ENCODE assay signal across 7 cellular contexts in genomic region chr5:154447074-154447725, GRCh38.
DNase-seq lines count a peak whose midpoint lies in the region; ATAC-seq and TF ChIP-seq lines count a peak whose summit lies in the region.

No MANE protein-coding gene starts in this region.

- H3K4me1 ChIP-seq in HUES48 (ENCODE audit: control insufficient read depth, insufficient read depth, low read length): peaks cover 10% of the 10 kb centered on the region; the same call in 1 of the 2 replicates
- H3K4me1 ChIP-seq in iPS DF 6.9 (ENCODE audit: control insufficient read depth, insufficient read depth, low read length): no peaks in the 10 kb centered on the region

- peaks cover 19% of the 10 kb centered on the region for H3K36me3 Mint-ChIP-seq in stimulated activated memory B cell treated with anti-CD40 and anti-IgM and Interleukin-4, amounts not matched to agents 10 μg/mL and 1 μg/mL and 100 μg/mL, for 72 hours

- no peak overlapping the region for H3K9ac ChIP-seq in HUES48 (ENCODE audit: low read depth, low read length)

- no peak overlapping the region for H3K27ac Mint-ChIP-seq in stimulated activated memory B cell treated with anti-CD40 and anti-IgM and Interleukin-4, amounts not matched to agents 10 μg/mL and 1 μg/mL and 100 μg/mL, for 72 hours

- H3K4me1 Mint-ChIP-seq in stimulated activated memory B cell treated with anti-CD40 and anti-IgM and Interleukin-4, amounts not matched to agents 10 μg/mL and 1 μg/mL and 100 μg/mL, for 72 hours: peaks cover 47% of the 10 kb centered on the region

- H3K4me3 ChIP-seq in HUES48 (ENCODE audit: low read depth, low read length) (peak overlapping the region; percentile 86), WI38 (ENCODE audit: low read depth, low read length) (peak overlapping the region; percentile 76), iPS DF 6.9 (ENCODE audit: low read length) (peak overlapping the region; percentile 96; the same call in 1 of the 2 replicates)

- TF ChIP-seq CTCF in WI38 (IDR thresholded peaks at IDR 0.05; ENCODE audit: low read depth, low read length): no peak

- H3K27me3 ChIP-seq in HUES48 (ENCODE audit: control insufficient read depth, insufficient read depth, low read length) (peaks cover 6% of the 10 kb centered on the region), iPS DF 6.9 (ENCODE audit: control insufficient read depth, insufficient read depth, low read length) (no peaks in the 10 kb centered on the region; the same call in 1 of the 2 replicates)

- H3K36me3 ChIP-seq in HUES48 (ENCODE audit: control insufficient read depth, insufficient read depth, low read length) (peaks cover 16% of the 10 kb centered on the region), iPS DF 6.9 (ENCODE audit: control insufficient read depth, insufficient read depth, low read length) (no peaks in the 10 kb centered on the region; the same call in 1 of the 2 replicates)

- no CpG with 5 or more reads among the region's 10 CpGs for WGBS in iPS DF 6.9 (ENCODE audit: insufficient coverage, insufficient read length)

- no peaks in the 10 kb centered on the region for H3K27me3 Mint-ChIP-seq in stimulated activated memory B cell treated with anti-CD40 and anti-IgM and Interleukin-4, amounts not matched to agents 10 μg/mL and 1 μg/mL and 100 μg/mL, for 72 hours

- H3K27ac ChIP-seq in HUES48 (ENCODE audit: low read depth, low read length): no peak overlapping the region
- no peak overlapping the region for H3K27ac ChIP-seq in iPS DF 6.9 (ENCODE audit: low read length)

- no peaks in the 10 kb centered on the region for H3K9me3 Mint-ChIP-seq in stimulated activated memory B cell treated with anti-CD40 and anti-IgM and Interleukin-4, amounts not matched to agents 10 μg/mL and 1 μg/mL and 100 μg/mL, for 72 hours

- H3K9me3 ChIP-seq in HUES48 (ENCODE audit: control insufficient read depth, insufficient read depth, low read length): no peaks in the 10 kb centered on the region
- no peaks in the 10 kb centered on the region for H3K9me3 ChIP-seq in iPS DF 6.9 (ENCODE audit: control insufficient read depth, insufficient read depth, low read length)

- DNase-seq in iPS DF 6.9 (ENCODE audit: low read depth, low spot score) (no peak), epidermal melanocyte (ENCODE audit: insufficient read length, low spot score) (no peak)
- DNase-seq in activated effector memory CD4-positive, alpha-beta T cell treated with anti-CD3 and anti-CD28 coated beads, Interleukin-2, amount 50 U/mL, for 16 hours: no peak

- no peak for ATAC-seq in stimulated activated memory B cell treated with anti-CD40 and anti-IgM and Interleukin-4, amounts not matched to agents 10 μg/mL and 1 μg/mL and 100 μg/mL, for 72 hours
- ATAC-seq in GM19397 (IDR thresholded peaks at IDR 0.05; ENCODE audit: unreplicated experiment): no peak

- peak overlapping the region; percentile 79 for H3K4me3 Mint-ChIP-seq in stimulated activated memory B cell treated with anti-CD40 and anti-IgM and Interleukin-4, amounts not matched to agents 10 μg/mL and 1 μg/mL and 100 μg/mL, for 72 hours
